ENCODE assay signal across 1 cellular context in the genomic region with DNA sequence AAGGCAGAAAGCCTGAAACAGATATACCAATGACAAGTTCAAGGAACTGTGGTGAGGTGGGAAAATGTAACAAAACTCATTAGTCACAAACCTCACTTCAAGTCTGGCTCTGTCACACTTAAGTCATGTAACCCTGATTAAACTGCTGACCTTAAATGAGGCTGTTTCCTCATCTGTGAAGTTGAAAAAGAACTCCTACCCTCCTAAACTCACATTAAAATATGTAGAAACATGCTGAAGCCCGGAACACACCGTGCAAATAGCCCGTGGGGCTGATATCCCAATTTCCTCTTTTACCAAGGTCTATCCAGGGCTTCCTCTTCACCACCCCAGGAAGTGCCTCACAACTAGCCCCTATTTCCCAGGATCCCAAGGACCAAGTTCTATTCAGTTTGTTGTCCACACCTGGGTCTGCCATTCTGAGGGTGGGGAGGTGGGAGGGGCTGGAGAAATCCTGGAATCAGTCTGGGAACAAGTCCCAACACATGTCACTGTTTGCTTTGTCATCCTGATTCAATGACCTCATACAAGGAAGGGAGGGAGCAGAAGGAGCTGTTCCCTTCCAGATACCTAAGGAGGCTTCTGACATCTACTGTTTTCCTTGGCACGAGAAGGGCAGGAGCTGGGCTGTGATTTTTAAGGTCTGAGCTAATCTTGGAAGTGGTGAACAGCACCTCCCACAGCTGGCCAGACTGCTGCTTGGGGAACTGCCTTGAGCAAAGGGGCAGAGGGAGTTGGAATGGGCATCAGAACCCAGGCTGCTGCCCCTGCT.
TF ChIP-seq lines count a peak whose summit lies in the region.

No MANE protein-coding gene starts in this region.

TF ChIP-seq in K562, 482 proteins besides CTCF, POLR2A, EP300 and RAD21 (continued from another document):
- TF ChIP-seq, protein P1, sequence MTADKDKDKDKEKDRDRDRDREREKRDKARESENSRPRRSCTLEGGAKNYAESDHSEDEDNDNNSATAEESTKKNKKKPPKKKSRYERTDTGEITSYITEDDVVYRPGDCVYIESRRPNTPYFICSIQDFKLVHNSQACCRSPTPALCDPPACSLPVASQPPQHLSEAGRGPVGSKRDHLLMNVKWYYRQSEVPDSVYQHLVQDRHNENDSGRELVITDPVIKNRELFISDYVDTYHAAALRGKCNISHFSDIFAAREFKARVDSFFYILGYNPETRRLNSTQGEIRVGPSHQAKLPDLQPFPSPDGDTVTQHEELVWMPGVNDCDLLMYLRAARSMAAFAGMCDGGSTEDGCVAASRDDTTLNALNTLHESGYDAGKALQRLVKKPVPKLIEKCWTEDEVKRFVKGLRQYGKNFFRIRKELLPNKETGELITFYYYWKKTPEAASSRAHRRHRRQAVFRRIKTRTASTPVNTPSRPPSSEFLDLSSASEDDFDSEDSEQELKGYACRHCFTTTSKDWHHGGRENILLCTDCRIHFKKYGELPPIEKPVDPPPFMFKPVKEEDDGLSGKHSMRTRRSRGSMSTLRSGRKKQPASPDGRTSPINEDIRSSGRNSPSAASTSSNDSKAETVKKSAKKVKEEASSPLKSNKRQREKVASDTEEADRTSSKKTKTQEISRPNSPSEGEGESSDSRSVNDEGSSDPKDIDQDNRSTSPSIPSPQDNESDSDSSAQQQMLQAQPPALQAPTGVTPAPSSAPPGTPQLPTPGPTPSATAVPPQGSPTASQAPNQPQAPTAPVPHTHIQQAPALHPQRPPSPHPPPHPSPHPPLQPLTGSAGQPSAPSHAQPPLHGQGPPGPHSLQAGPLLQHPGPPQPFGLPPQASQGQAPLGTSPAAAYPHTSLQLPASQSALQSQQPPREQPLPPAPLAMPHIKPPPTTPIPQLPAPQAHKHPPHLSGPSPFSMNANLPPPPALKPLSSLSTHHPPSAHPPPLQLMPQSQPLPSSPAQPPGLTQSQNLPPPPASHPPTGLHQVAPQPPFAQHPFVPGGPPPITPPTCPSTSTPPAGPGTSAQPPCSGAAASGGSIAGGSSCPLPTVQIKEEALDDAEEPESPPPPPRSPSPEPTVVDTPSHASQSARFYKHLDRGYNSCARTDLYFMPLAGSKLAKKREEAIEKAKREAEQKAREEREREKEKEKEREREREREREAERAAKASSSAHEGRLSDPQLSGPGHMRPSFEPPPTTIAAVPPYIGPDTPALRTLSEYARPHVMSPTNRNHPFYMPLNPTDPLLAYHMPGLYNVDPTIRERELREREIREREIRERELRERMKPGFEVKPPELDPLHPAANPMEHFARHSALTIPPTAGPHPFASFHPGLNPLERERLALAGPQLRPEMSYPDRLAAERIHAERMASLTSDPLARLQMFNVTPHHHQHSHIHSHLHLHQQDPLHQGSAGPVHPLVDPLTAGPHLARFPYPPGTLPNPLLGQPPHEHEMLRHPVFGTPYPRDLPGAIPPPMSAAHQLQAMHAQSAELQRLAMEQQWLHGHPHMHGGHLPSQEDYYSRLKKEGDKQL (CRISPR knock-in tag; IDR thresholded peaks at IDR 0.05; ENCODE audit: borderline replicate concordance), result 0 out of 2 replicates have a peak, but pooled peaks have one; percentile 40
- TF ChIP-seq ELF1 (tag; IDR thresholded peaks at IDR 0.05) (peak; percentile 66), HDAC2 (IDR thresholded peaks at IDR 0.05) (no peak), JUND (IDR thresholded peaks at IDR 0.05; ENCODE audit: borderline replicate concordance, low read depth, low read length) (peak; percentile 83), JUND (tag; IDR thresholded peaks at IDR 0.05; ENCODE audit: borderline replicate concordance, low read depth, low read length) (peak; percentile 92), ZEB2 (IDR thresholded peaks at IDR 0.05) (no peak), SMARCA4 (IDR thresholded peaks at IDR 0.05) (0 out of 2 replicates have a peak, but pooled peaks have one; percentile 49), MAZ (CRISPR knock-in tag; conservative IDR thresholded peaks at IDR 0.05 in 1 of 2, IDR thresholded peaks at IDR 0.05 in 1 of 2) (no peak), SPI1 (IDR thresholded peaks at IDR 0.05; ENCODE audit: borderline replicate concordance, low read depth, low read length) (peak; percentile 59; the same call in 1 of the 2 replicates), NFE2 (IDR thresholded peaks at IDR 0.05; ENCODE audit: low read depth) (peak; percentile 79), C11orf30 (IDR thresholded peaks at IDR 0.05; ENCODE audit: low read depth) (peak; percentile 83), JUN (IDR thresholded peaks at IDR 0.05; ENCODE audit: borderline replicate concordance, low read depth, low read length) (peak; percentile 81), JUN (CRISPR knock-in tag; IDR thresholded peaks at IDR 0.05; ENCODE audit: borderline replicate concordance) (no peak), ZFX (CRISPR knock-in tag; IDR thresholded peaks at IDR 0.05) (no peak), POLR3G (IDR thresholded peaks at IDR 0.05; ENCODE audit: extremely low read depth, insufficient read length, insufficient replicate concordance) (no peak), ATF7 (IDR thresholded peaks at IDR 0.05) (peak; percentile 94), MAFG (tag; conservative IDR thresholded peaks at IDR 0.05) (peak; percentile 68), RFX5 (IDR thresholded peaks at IDR 0.05; ENCODE audit: low read depth, low read length) (no peak), MAFF (IDR thresholded peaks at IDR 0.05; ENCODE audit: low read length) (peak; percentile 7; the same call in 1 of the 2 replicates), ARID1B (IDR thresholded peaks at IDR 0.05) (peak; percentile 42; the same call in 1 of the 2 replicates)
- TF ChIP-seq, protein P2, sequence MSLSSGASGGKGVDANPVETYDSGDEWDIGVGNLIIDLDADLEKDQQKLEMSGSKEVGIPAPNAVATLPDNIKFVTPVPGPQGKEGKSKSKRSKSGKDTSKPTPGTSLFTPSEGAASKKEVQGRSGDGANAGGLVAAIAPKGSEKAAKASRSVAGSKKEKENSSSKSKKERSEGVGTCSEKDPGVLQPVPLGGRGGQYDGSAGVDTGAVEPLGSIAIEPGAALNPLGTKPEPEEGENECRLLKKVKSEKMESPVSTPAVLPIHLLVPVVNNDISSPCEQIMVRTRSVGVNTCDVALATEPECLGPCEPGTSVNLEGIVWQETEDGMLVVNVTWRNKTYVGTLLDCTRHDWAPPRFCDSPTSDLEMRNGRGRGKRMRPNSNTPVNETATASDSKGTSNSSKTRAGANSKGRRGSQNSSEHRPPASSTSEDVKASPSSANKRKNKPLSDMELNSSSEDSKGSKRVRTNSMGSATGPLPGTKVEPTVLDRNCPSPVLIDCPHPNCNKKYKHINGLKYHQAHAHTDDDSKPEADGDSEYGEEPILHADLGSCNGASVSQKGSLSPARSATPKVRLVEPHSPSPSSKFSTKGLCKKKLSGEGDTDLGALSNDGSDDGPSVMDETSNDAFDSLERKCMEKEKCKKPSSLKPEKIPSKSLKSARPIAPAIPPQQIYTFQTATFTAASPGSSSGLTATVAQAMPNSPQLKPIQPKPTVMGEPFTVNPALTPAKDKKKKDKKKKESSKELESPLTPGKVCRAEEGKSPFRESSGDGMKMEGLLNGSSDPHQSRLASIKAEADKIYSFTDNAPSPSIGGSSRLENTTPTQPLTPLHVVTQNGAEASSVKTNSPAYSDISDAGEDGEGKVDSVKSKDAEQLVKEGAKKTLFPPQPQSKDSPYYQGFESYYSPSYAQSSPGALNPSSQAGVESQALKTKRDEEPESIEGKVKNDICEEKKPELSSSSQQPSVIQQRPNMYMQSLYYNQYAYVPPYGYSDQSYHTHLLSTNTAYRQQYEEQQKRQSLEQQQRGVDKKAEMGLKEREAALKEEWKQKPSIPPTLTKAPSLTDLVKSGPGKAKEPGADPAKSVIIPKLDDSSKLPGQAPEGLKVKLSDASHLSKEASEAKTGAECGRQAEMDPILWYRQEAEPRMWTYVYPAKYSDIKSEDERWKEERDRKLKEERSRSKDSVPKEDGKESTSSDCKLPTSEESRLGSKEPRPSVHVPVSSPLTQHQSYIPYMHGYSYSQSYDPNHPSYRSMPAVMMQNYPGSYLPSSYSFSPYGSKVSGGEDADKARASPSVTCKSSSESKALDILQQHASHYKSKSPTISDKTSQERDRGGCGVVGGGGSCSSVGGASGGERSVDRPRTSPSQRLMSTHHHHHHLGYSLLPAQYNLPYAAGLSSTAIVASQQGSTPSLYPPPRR (CRISPR knock-in tag; IDR thresholded peaks at IDR 0.05; ENCODE audit: borderline replicate concordance), result no peak
- TF ChIP-seq, protein P3, sequence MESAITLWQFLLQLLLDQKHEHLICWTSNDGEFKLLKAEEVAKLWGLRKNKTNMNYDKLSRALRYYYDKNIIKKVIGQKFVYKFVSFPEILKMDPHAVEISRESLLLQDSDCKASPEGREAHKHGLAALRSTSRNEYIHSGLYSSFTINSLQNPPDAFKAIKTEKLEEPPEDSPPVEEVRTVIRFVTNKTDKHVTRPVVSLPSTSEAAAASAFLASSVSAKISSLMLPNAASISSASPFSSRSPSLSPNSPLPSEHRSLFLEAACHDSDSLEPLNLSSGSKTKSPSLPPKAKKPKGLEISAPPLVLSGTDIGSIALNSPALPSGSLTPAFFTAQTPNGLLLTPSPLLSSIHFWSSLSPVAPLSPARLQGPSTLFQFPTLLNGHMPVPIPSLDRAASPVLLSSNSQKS (CRISPR knock-in tag; IDR thresholded peaks at IDR 0.05), result no peak
- TF ChIP-seq, protein P4, sequence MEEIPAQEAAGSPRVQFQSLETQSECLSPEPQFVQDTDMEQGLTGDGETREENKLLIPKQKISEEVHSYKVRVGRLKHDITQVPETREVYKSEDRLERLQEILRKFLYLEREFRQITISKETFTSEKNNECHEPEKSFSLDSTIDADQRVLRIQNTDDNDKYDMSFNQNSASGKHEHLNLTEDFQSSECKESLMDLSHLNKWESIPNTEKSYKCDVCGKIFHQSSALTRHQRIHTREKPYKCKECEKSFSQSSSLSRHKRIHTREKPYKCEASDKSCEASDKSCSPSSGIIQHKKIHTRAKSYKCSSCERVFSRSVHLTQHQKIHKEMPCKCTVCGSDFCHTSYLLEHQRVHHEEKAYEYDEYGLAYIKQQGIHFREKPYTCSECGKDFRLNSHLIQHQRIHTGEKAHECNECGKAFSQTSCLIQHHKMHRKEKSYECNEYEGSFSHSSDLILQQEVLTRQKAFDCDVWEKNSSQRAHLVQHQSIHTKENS (CRISPR knock-in tag; IDR thresholded peaks at IDR 0.05), result no peak
- TF ChIP-seq, protein P5, sequence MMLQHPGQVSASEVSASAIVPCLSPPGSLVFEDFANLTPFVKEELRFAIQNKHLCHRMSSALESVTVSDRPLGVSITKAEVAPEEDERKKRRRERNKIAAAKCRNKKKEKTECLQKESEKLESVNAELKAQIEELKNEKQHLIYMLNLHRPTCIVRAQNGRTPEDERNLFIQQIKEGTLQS (IDR thresholded peaks at IDR 0.05), result peak; percentile 83
- TF ChIP-seq, protein P5 (CRISPR knock-in tag; conservative IDR thresholded peaks at IDR 0.05), result no peak
- TF ChIP-seq, protein P6, sequence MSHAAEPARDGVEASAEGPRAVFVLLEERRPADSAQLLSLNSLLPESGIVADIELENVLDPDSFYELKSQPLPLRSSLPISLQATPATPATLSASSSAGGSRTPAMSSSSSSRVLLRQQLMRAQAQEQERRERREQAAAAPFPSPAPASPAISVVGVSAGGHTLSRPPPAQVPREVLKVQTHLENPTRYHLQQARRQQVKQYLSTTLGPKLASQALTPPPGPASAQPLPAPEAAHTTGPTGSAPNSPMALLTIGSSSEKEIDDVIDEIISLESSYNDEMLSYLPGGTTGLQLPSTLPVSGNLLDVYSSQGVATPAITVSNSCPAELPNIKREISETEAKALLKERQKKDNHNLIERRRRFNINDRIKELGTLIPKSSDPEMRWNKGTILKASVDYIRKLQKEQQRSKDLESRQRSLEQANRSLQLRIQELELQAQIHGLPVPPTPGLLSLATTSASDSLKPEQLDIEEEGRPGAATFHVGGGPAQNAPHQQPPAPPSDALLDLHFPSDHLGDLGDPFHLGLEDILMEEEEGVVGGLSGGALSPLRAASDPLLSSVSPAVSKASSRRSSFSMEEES (CRISPR knock-in tag; IDR thresholded peaks at IDR 0.05), result no peak
- TF ChIP-seq, protein P7, sequence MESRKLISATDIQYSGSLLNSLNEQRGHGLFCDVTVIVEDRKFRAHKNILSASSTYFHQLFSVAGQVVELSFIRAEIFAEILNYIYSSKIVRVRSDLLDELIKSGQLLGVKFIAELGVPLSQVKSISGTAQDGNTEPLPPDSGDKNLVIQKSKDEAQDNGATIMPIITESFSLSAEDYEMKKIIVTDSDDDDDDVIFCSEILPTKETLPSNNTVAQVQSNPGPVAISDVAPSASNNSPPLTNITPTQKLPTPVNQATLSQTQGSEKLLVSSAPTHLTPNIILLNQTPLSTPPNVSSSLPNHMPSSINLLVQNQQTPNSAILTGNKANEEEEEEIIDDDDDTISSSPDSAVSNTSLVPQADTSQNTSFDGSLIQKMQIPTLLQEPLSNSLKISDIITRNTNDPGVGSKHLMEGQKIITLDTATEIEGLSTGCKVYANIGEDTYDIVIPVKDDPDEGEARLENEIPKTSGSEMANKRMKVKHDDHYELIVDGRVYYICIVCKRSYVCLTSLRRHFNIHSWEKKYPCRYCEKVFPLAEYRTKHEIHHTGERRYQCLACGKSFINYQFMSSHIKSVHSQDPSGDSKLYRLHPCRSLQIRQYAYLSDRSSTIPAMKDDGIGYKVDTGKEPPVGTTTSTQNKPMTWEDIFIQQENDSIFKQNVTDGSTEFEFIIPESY (CRISPR knock-in tag; IDR thresholded peaks at IDR 0.05), result no peak
- TF ChIP-seq, protein P8, sequence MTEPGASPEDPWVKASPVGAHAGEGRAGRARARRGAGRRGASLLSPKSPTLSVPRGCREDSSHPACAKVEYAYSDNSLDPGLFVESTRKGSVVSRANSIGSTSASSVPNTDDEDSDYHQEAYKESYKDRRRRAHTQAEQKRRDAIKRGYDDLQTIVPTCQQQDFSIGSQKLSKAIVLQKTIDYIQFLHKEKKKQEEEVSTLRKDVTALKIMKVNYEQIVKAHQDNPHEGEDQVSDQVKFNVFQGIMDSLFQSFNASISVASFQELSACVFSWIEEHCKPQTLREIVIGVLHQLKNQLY (CRISPR knock-in tag; conservative IDR thresholded peaks at IDR 0.05), result no peak
